8 cellular contexts compared by ENCODE assay signal in genomic region chr10:70880077-70880534, GRCh38. TPM values are rescaled to one million over a fixed set of nuclear protein-coding genes. Genes with fewer than 3 reads are reported as not detected.
A peak's percentile ranks its signal among the peaks of the same experiment; 100 is the strongest.
DNase-seq lines count a peak whose midpoint lies in the region; ATAC-seq lines count a peak whose summit lies in the region.

No MANE protein-coding gene starts in this region.

- ATAC-seq in HG03342 (IDR thresholded peaks at IDR 0.05; ENCODE audit: unreplicated experiment): peak; percentile 69
- no peak for ATAC-seq in GM21786 (IDR thresholded peaks at IDR 0.05; ENCODE audit: unreplicated experiment)

- peak; percentile 22 for DNase-seq in GM04503 (ENCODE audit: low read depth)
- peak; percentile 78 for DNase-seq in NCI-H69 (lab: John Stamatoyannopoulos, UW)
- DNase-seq in activated CD4-positive, alpha-beta T cell treated with anti-CD3 and anti-CD28 coated beads, Interleukin-2, amount 50 U/mL, for 4 hours: peak; percentile 70
- DNase-seq in dermis microvascular lymphatic vessel endothelial cell (ENCODE audit: low read depth in 2 of 2): peak; percentile 76 to 87
- DNase-seq in medulla oblongata (ENCODE audit: extremely low spot score): peak; percentile 96
- peak; percentile 59 for DNase-seq in stimulated activated CD8-positive, alpha-beta memory T cell treated with anti-CD3 and anti-CD28 coated beads, Interleukin-15, amount 100 ng/mL, for 1 hour (ENCODE audit: low read depth)

RNA-seq across cellular contexts. Expression of gene PCBD1, which starts 8.3 kb away (rescaled TPM):
- 53.9 and 55.3 TPM in 2 replicates for total RNA-seq in dermis microvascular lymphatic vessel endothelial cell

Comparison
In these comparisons a context has a peak if more than half of its experiments do, and no peak if none do; other contexts are left out.
1. DNase-seq: peak in every context shown above with its lines; median percentile 96 in medulla oblongata; 82 in dermis microvascular lymphatic vessel endothelial cell; 78 in NCI-H69; 70 in activated CD4-positive, alpha-beta T cell treated with anti-CD3 and anti-CD28 coated beads, Interleukin-2, amount 50 U/mL, for 4 hours; 59 in stimulated activated CD8-positive, alpha-beta memory T cell treated with anti-CD3 and anti-CD28 coated beads, Interleukin-15, amount 100 ng/mL, for 1 hour; 22 in GM04503.